ENCODE assay signal across 19 cellular contexts in the genomic region with DNA sequence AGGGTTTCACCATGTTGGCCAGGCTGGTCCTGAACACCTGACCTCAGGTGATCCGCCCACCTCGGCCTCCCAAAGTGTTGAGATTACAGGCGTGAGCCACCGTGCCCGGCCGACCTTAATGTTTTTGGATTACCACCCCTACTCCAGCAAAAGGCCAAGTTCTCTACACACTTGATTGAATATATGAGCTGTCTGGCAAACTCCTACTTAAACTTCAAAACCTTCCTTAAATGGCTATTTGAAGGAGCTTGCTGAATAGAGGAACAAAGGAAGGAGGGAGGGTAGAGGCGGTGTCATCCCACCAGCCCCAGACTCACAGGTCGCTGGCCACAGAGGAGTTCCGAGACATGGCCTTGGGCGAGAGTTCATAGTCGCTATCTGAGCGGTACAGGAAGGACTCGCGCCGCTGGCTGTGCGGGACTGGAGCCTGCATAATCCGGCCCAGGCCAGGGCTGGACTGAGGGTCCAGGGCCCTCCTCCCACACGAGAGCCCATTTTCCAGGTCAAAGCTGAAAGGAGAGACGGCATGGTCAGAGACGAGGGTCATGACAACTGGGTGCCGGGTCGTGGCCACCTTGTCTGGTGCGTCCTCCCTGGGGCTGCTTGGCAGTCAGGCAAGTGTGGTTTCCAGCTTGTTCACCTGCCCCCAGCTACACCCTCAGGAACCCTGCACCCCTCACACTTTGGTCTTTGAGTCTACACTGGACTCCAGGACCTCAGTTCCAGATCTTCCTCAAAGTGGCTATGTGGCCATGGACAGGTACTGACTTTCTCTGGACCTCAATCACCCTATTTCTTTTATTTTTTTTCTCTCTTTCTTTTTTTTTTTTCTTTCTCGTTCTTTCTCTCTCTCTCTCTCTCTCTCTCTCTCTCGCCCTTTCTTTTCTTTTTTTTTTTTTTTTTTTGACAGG. TPM values are rescaled to one million over a fixed set of nuclear protein-coding genes. Genes with fewer than 3 reads are reported as not detected.
"Had no signal": no experiment of that assay in that cellular context is flagged by ENCODE, and none has a peak within 500 bp of the region (broad histone marks: within the 10 kb centered on the region; RNA-seq: fewer than 3 reads in every experiment).

No MANE protein-coding gene starts in this region.

- H3K4me3 ChIP-seq: dorsolateral prefrontal cortex, heart left ventricle, mucosa of descending colon, ovary, smooth muscle cell, tibial artery, upper lobe of left lung, uterus had no signal

- H3K9me3 ChIP-seq: heart left ventricle, mucosa of descending colon, ovary, tibial artery, upper lobe of left lung, uterus had no signal

- H3K9me3 Mint-ChIP-seq: naive thymus-derived CD8-positive, alpha-beta T cell; stimulated activated effector memory CD8-positive, alpha-beta T cell treated with anti-CD3 and anti-CD28 coated beads, Interleukin-12 subunit alpha, Interleukin-12 subunit beta, amount 100 ng/mL, for 72 hours had no signal

- H3K4me3 Mint-ChIP-seq: naive thymus-derived CD8-positive, alpha-beta T cell; stimulated activated effector memory CD8-positive, alpha-beta T cell treated with anti-CD3 and anti-CD28 coated beads, Interleukin-12 subunit alpha, Interleukin-12 subunit beta, amount 100 ng/mL, for 72 hours had no signal

- H3K4me2 ChIP-seq: smooth muscle cell had no signal

- DNase-seq: cortex of kidney; dorsolateral prefrontal cortex; effector CD8-positive, alpha-beta T cell; heart left ventricle; hippocampal formation; mammary epithelial cell; mucosa of descending colon; naive thymus-derived CD8-positive, alpha-beta T cell; ovary; right cardiac atrium; stimulated activated CD4-positive, alpha-beta T cell treated with anti-CD3 and anti-CD28 coated beads, Interleukin-2, amount 100 ng/mL, for 48 hours; stimulated activated CD8-positive, alpha-beta memory T cell treated with anti-CD3 and anti-CD28 coated beads, Interleukin-4, amount 100 ng/mL, for 48 hours; stimulated activated naive CD8-positive, alpha-beta T cell treated with anti-CD3 and anti-CD28 coated beads, Interleukin-15, Interleukin-2, amounts not matched to agents 100 U/mL and 50 U/mL, for 24 hours; tibial artery; uterus had no signal

- ATAC-seq: heart left ventricle; left lobe of liver; mucosa of descending colon; naive thymus-derived CD8-positive, alpha-beta T cell; right cardiac atrium; stimulated activated effector memory CD8-positive, alpha-beta T cell treated with anti-CD3 and anti-CD28 coated beads, Interleukin-12 subunit alpha, Interleukin-12 subunit beta, amount 100 ng/mL, for 72 hours; stimulated activated naive CD8-positive, alpha-beta T cell treated with anti-CD3 and anti-CD28 coated beads, Interleukin-15, Interleukin-2, amounts not matched to agents 100 U/mL and 50 U/mL, for 24 hours had no signal

- H3K27ac Mint-ChIP-seq: stimulated activated effector memory CD8-positive, alpha-beta T cell treated with anti-CD3 and anti-CD28 coated beads, Interleukin-12 subunit alpha, Interleukin-12 subunit beta, amount 100 ng/mL, for 72 hours had no signal

- H3K36me3 ChIP-seq: heart left ventricle, ovary, tibial artery, upper lobe of left lung, uterus had no signal

- H3K27ac ChIP-seq: dorsolateral prefrontal cortex, heart left ventricle, ovary, tibial artery, upper lobe of left lung, uterus had no signal

RNA-seq across cellular contexts. Expression of gene PDE4C, which starts 4.2 kb away (rescaled TPM):
- total RNA-seq: mammary epithelial cell; naive thymus-derived CD8-positive, alpha-beta T cell had no signal
- polyA plus RNA-seq: mammary epithelial cell; naive thymus-derived CD8-positive, alpha-beta T cell had no signal
